In genomic region chr7:102398543-102398942, GRCh38 we compare ENCODE assay signal across 1 cellular context.
TF ChIP-seq lines count a peak whose summit lies in the region.

No MANE protein-coding gene starts in this region.

TF ChIP-seq in K562, 482 proteins besides CTCF, POLR2A, EP300 and RAD21:
- TF ChIP-seq WHSC1 (IDR thresholded peaks at IDR 0.05; ENCODE audit: low read length), result no peak
- no peak for TF ChIP-seq CEBPG (CRISPR knock-in tag; IDR thresholded peaks at IDR 0.05)
- TF ChIP-seq CEBPG (tag; conservative IDR thresholded peaks at IDR 0.05 in 1 of 2, IDR thresholded peaks at IDR 0.05 in 1 of 2), result peak in 1 of 2 experiments; percentile 76; a peak in 3 of 4 replicates
- peak; percentile 83 for TF ChIP-seq CEBPB (tag; IDR thresholded peaks at IDR 0.05)
- TF ChIP-seq ZNF232 (CRISPR knock-in tag; IDR thresholded peaks at IDR 0.05), result no peak
- no peak for TF ChIP-seq DNMT1 (IDR thresholded peaks at IDR 0.05)
- no peak for TF ChIP-seq NEUROD1 (IDR thresholded peaks at IDR 0.05; ENCODE audit: borderline replicate concordance, low read depth, low read length, partially characterized antibody)
- TF ChIP-seq PHF21A (IDR thresholded peaks at IDR 0.05; ENCODE audit: borderline replicate concordance, low read depth), result no peak
- no peak for TF ChIP-seq BCLAF1 (IDR thresholded peaks at IDR 0.05; ENCODE audit: borderline replicate concordance in 1 of 2, control insufficient read depth in 1 of 2, low read depth in 2 of 2, low read length in 1 of 2)
